1 cellular context compared by ENCODE assay signal in the genomic region with DNA sequence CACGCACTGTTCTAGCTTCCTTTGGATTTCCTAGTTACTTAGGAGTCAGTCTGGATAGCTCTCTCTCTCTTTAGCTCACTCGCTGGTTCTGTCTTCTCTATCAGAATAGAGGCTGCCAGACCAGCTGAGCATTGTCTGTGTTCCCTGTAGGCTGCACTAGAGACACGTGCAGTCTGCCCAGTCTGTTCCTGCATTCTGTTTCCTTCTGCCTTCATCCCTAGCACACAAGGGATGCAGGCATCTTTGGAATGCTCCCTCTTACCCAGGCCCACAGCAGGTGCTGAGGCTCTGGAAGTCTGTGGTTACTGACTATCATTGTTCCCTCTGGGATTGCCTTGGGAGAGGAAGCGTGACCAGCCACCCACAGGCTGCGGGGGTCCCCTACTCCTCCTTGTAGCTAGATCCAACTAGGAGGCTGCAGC.
TF ChIP-seq lines count a peak whose summit lies in the region.

No MANE protein-coding gene starts in this region.

TF ChIP-seq in GM23338, 12 proteins besides CTCF, POLR2A, EP300 and RAD21 (continued from another document):
- TF ChIP-seq, protein P1, sequence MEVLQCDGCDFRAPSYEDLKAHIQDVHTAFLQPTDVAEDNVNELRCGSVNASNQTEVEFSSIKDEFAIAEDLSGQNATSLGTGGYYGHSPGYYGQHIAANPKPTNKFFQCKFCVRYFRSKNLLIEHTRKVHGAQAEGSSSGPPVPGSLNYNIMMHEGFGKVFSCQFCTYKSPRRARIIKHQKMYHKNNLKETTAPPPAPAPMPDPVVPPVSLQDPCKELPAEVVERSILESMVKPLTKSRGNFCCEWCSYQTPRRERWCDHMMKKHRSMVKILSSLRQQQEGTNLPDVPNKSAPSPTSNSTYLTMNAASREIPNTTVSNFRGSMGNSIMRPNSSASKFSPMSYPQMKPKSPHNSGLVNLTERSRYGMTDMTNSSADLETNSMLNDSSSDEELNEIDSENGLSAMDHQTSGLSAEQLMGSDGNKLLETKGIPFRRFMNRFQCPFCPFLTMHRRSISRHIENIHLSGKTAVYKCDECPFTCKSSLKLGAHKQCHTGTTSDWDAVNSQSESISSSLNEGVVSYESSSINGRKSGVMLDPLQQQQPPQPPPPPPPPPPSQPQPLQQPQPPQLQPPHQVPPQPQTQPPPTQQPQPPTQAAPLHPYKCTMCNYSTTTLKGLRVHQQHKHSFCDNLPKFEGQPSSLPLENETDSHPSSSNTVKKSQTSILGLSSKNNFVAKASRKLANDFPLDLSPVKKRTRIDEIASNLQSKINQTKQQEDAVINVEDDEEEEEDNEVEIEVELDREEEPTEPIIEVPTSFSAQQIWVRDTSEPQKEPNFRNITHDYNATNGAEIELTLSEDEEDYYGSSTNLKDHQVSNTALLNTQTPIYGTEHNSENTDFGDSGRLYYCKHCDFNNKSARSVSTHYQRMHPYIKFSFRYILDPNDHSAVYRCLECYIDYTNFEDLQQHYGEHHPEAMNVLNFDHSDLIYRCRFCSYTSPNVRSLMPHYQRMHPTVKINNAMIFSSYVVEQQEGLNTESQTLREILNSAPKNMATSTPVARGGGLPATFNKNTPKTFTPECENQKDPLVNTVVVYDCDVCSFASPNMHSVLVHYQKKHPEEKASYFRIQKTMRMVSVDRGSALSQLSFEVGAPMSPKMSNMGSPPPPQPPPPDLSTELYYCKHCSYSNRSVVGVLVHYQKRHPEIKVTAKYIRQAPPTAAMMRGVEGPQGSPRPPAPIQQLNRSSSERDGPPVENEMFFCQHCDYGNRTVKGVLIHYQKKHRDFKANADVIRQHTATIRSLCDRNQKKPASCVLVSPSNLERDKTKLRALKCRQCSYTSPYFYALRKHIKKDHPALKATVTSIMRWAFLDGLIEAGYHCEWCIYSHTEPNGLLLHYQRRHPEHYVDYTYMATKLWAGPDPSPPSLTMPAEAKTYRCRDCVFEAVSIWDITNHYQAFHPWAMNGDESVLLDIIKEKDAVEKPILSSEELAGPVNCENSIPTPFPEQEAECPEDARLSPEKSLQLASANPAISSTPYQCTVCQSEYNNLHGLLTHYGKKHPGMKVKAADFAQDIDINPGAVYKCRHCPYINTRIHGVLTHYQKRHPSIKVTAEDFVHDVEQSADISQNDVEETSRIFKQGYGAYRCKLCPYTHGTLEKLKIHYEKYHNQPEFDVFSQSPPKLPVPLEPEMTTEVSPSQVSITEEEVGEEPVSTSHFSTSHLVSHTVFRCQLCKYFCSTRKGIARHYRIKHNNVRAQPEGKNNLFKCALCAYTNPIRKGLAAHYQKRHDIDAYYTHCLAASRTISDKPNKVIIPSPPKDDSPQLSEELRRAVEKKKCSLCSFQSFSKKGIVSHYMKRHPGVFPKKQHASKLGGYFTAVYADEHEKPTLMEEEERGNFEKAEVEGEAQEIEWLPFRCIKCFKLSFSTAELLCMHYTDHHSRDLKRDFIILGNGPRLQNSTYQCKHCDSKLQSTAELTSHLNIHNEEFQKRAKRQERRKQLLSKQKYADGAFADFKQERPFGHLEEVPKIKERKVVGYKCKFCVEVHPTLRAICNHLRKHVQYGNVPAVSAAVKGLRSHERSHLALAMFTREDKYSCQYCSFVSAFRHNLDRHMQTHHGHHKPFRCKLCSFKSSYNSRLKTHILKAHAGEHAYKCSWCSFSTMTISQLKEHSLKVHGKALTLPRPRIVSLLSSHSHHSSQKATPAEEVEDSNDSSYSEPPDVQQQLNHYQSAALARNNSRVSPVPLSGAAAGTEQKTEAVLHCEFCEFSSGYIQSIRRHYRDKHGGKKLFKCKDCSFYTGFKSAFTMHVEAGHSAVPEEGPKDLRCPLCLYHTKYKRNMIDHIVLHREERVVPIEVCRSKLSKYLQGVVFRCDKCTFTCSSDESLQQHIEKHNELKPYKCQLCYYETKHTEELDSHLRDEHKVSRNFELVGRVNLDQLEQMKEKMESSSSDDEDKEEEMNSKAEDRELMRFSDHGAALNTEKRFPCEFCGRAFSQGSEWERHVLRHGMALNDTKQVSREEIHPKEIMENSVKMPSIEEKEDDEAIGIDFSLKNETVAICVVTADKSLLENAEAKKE (CRISPR knock-in tag; IDR thresholded peaks at IDR 0.05), result peak; percentile 94
- TF ChIP-seq ZNF331 (CRISPR knock-in tag; IDR thresholded peaks at IDR 0.05; ENCODE audit: low read depth), result no peak
- no peak for TF ChIP-seq NANOG (IDR thresholded peaks at IDR 0.05; ENCODE audit: borderline replicate concordance)
